ENCODE assay signal across 8 cellular contexts in the genomic region with DNA sequence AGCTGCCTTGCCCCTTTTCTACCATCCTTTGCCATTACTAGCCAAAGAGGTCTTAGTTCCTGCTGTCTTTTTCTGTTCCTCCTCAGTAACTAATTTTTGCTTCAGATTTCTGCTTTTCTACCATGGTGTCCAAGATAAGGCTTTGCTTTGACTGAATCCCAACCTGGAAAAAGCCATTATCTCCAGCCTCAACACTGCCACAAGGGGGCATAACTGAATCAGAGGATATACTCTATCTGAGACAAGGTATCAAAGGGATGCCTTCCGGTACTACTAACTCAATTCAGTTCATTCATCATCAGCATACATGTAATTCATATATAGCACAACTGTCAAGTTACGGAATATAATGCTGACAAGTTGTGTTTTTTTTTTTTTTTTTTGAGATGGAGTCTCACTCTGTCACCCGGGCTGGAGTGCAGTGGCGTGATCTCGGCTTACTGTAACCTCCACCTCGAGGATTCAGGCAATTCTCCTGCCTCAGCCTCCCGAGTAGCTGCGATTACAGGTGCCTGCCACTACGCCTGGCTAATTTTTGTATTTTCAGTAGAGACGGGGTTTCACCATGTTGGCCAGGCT. TPM values are rescaled to one million over a fixed set of nuclear protein-coding genes. Genes with fewer than 3 reads are reported as not detected.
DNase-seq lines count a peak whose midpoint lies in the region; ATAC-seq and TF ChIP-seq lines count a peak whose summit lies in the region.

No MANE protein-coding gene starts in this region.

- H3K27me3 ChIP-seq in Karpas-422 (ENCODE audit: low read length) (no peaks in the 10 kb centered on the region), parathyroid adenoma (ENCODE audit: control insufficient read depth, insufficient read depth, low read length) (no peaks in the 10 kb centered on the region)

- H3K36me3 ChIP-seq in Karpas-422 (ENCODE audit: insufficient read depth, low read length) (peaks cover 10% of the 10 kb centered on the region; the same call in 1 of the 2 replicates), parathyroid adenoma (ENCODE audit: control insufficient read depth, insufficient read depth, low read length) (no peaks in the 10 kb centered on the region)

- no peaks in the 10 kb centered on the region; the same call in 1 of the 2 replicates for H3K9me2 ChIP-seq in Karpas-422 (replicated peaks; ENCODE audit: insufficient read depth, low read length)

- H3K4me1 ChIP-seq in Karpas-422 (ENCODE audit: low read length) (no peaks in the 10 kb centered on the region), parathyroid adenoma (no peaks in the 10 kb centered on the region)

- in situ Hi-C loops in Caki2 (cut with HindIII; ENCODE audit: low pct_unique_long_range_greater_than_20kb, low sequenced_read_pairs), result no loop called here

- H2AFZ ChIP-seq in Karpas-422 (ENCODE audit: low read length) (no peak overlapping the region), parathyroid adenoma (no peak overlapping the region)

- H3K4me3 ChIP-seq in Karpas-422 (ENCODE audit: low read length) (no peak overlapping the region), WI38 (ENCODE audit: low read depth, low read length) (no peak overlapping the region), parathyroid adenoma (ENCODE audit: low read depth, low read length) (no peak overlapping the region), coronary artery (no peak overlapping the region)

- H3K27ac ChIP-seq in Karpas-422 (ENCODE audit: low read length) (no peak overlapping the region), parathyroid adenoma (no peak overlapping the region), coronary artery (no peak overlapping the region)

- ATAC-seq in GM18861 (IDR thresholded peaks at IDR 0.05; ENCODE audit: unreplicated experiment) (peak; percentile 49), GM19455 (IDR thresholded peaks at IDR 0.05; ENCODE audit: unreplicated experiment) (no peak)

- no peaks in the 10 kb centered on the region for H3K79me2 ChIP-seq in Karpas-422 (ENCODE audit: low read length)
- no peaks in the 10 kb centered on the region for H3K79me2 ChIP-seq in parathyroid adenoma

- H3K9ac ChIP-seq in Karpas-422 (ENCODE audit: low read length), result no peak overlapping the region
- no peak overlapping the region for H3K9ac ChIP-seq in parathyroid adenoma

- no peaks in the 10 kb centered on the region for H3K9me3 ChIP-seq in Karpas-422 (ENCODE audit: low read length)
- H3K9me3 ChIP-seq in parathyroid adenoma (ENCODE audit: control insufficient read depth, low read length), result no peaks in the 10 kb centered on the region

- no peaks in the 10 kb centered on the region for H4K20me1 ChIP-seq in Karpas-422 (ENCODE audit: insufficient read depth, low read depth, low read length)

- TF ChIP-seq POLR2A in erythroblast (IDR thresholded peaks at IDR 0.05; ENCODE audit: low read length), result no peak

- H3K4me2 ChIP-seq in Karpas-422 (ENCODE audit: low read depth, low read length, poor library complexity, severe bottlenecking), result no peak overlapping the region
- no peak overlapping the region for H3K4me2 ChIP-seq in parathyroid adenoma (ENCODE audit: low read length)

- TF ChIP-seq CTCF in WI38 (IDR thresholded peaks at IDR 0.05; ENCODE audit: low read depth, low read length), result peak; percentile 63
- peak; percentile 65 for TF ChIP-seq CTCF in parathyroid adenoma (IDR thresholded peaks at IDR 0.05)
- TF ChIP-seq CTCF in coronary artery (IDR thresholded peaks at IDR 0.05), result no peak

- DNase-seq in Caki2 (ENCODE audit: low read depth), result peak; percentile 8
- peak; percentile 78 for DNase-seq in Karpas-422
- peak; percentile 64 to 70 for DNase-seq in erythroblast (lab: John Stamatoyannopoulos, UW)
- DNase-seq in coronary artery (ENCODE audit: low spot score), result no peak

RNA-seq across cellular contexts. Expression of a gene that starts 11.4 kb away (rescaled TPM):
- total RNA-seq in Caki2 (2014; rRNA removed; shearing (Covaris generic); ENCODE audit: low replicate concordance), result 11.2 and 25.5 TPM in 2 replicates
- total RNA-seq in Karpas-422 (2014; rRNA removed; shearing (Covaris generic); ENCODE audit: low replicate concordance), result 1.4 and 11.0 TPM in 2 replicates

RNA-seq across cellular contexts. Expression of a gene that starts 33.0 kb away (rescaled TPM):
- 33.8 and 39.8 TPM in 2 replicates for total RNA-seq in Caki2 (2014; rRNA removed; shearing (Covaris generic); ENCODE audit: low replicate concordance)
- 132 and 223 TPM in 2 replicates for total RNA-seq in Karpas-422 (2014; rRNA removed; shearing (Covaris generic); ENCODE audit: low replicate concordance)

RNA-seq across cellular contexts. Expression of a gene that starts 33.1 kb away (rescaled TPM):
- 11.1 and 19.2 TPM in 2 replicates for total RNA-seq in Caki2 (2014; rRNA removed; shearing (Covaris generic); ENCODE audit: low replicate concordance)
- 29.7 and 41.9 TPM in 2 replicates for total RNA-seq in Karpas-422 (2014; rRNA removed; shearing (Covaris generic); ENCODE audit: low replicate concordance)
